Comparison of ENCODE assay signal across 12 cellular contexts in genomic region chr20:37407573-37408002, GRCh38.
DNase-seq lines count a peak whose midpoint lies in the region; ATAC-seq and TF ChIP-seq lines count a peak whose summit lies in the region.
"Had no signal": no experiment of that assay in that cellular context is flagged by ENCODE, and none has a peak within 500 bp of the region (broad histone marks: within the 10 kb centered on the region; RNA-seq: fewer than 3 reads in every experiment).

No MANE protein-coding gene starts in this region.

- no peak overlapping the region for H3K9ac ChIP-seq in KMS-11

- H3K79me2 ChIP-seq in KMS-11 (ENCODE audit: insufficient read depth, low read depth) = no peaks in the 10 kb centered on the region
- no peaks in the 10 kb centered on the region for H3K79me2 ChIP-seq in OCI-LY7 (ENCODE audit: insufficient read depth, low read depth, low read length)

- H3K4me3 Mint-ChIP-seq in CD8-positive, alpha-beta memory T cell = peak overlapping the region; percentile 12 to 75 (median 59)
- peak overlapping the region in 7 of 10 donors; percentile 20 to 82 (median 65) for H3K4me3 Mint-ChIP-seq in naive thymus-derived CD4-positive, alpha-beta T cell

- no peak overlapping the region for H3K4me2 ChIP-seq in KMS-11
- no peak overlapping the region for H3K4me2 ChIP-seq in OCI-LY7 (ENCODE audit: low read length)

- intact Hi-C loops in naive thymus-derived CD4-positive, alpha-beta T cell (cut with micrococcal nuclease) = no loop called here
- intact Hi-C loops in OCI-LY7 (cut with micrococcal nuclease; ENCODE audit: unreplicated experiment) = no loop called here

- peaks cover 0 to 2% (median 0%) of the 10 kb centered on the region in 3 donors for H3K36me3 Mint-ChIP-seq in CD8-positive, alpha-beta memory T cell
- H3K36me3 Mint-ChIP-seq in naive thymus-derived CD4-positive, alpha-beta T cell = no peaks in the 10 kb centered on the region

- no peak for DNase-seq in CD8-positive, alpha-beta memory T cell
- DNase-seq in naive thymus-derived CD4-positive, alpha-beta T cell = no peak
- DNase-seq in OCI-LY7 (ENCODE audit: low spot score) = no peak
- DNase-seq: activated CD4-positive, alpha-beta T cell treated with anti-CD3 and anti-CD28 coated beads, Interleukin-2, amount 50 U/mL, for 4 hours; NCI-H1694 treated with DMSO at 0.1 percent for 48 hours; SHP77 had no signal

- H3K4me1 Mint-ChIP-seq in CD8-positive, alpha-beta memory T cell = peaks cover 11 to 20% (median 19%) of the 10 kb centered on the region in 3 donors
- H3K4me1 Mint-ChIP-seq in naive thymus-derived CD4-positive, alpha-beta T cell = peaks cover 5 to 19% (median 17%) of the 10 kb centered on the region in 7 donors

- no peak overlapping the region for H3K27ac ChIP-seq in CD8-positive, alpha-beta memory T cell (ENCODE audit: low read depth, low read length)
- H3K27ac ChIP-seq in KMS-11 (no peak overlapping the region), cingulate gyrus (ENCODE audit: low read depth, low read length) (peak overlapping the region; percentile 21), OCI-LY7 (ENCODE audit: low read depth, low read length, poor library complexity, severe bottlenecking) (no peak overlapping the region)
- H3K27ac ChIP-seq in naive thymus-derived CD4-positive, alpha-beta T cell (ENCODE audit: low read depth, low read length) = no peak overlapping the region
- H3K27ac ChIP-seq: HL-60 had no signal

- H3K36me3 ChIP-seq in CD8-positive, alpha-beta memory T cell (ENCODE audit: insufficient read depth, low read length) = no peaks in the 10 kb centered on the region
- H3K36me3 ChIP-seq in KMS-11 (ENCODE audit: insufficient read depth) = no peaks in the 10 kb centered on the region
- H3K36me3 ChIP-seq in naive thymus-derived CD4-positive, alpha-beta T cell (ENCODE audit: control insufficient read depth in 2 of 3, insufficient read depth in 3 of 3, low read length in 3 of 3) = no peaks in the 10 kb centered on the region
- H3K36me3 ChIP-seq in OCI-LY7 (ENCODE audit: insufficient read depth, low read length) = no peaks in the 10 kb centered on the region

- no peak overlapping the region for H3K4me3 ChIP-seq in CD8-positive, alpha-beta memory T cell (ENCODE audit: low read length)
- H3K4me3 ChIP-seq in KMS-11 (IDR thresholded peaks at IDR 0.05; ENCODE audit: insufficient read depth, low read depth, low read length) = no peak overlapping the region
- no peak overlapping the region for H3K4me3 ChIP-seq in naive thymus-derived CD4-positive, alpha-beta T cell (ENCODE audit: low read length)
- H3K4me3 ChIP-seq in OCI-LY7 (ENCODE audit: low read depth, low read length, poor library complexity, severe bottlenecking) = no peak overlapping the region

- H3K4me1 ChIP-seq in CD8-positive, alpha-beta memory T cell (ENCODE audit: insufficient read depth, low read length) = peaks cover 12% of the 10 kb centered on the region
- H3K4me1 ChIP-seq in KMS-11 (ENCODE audit: low read depth, poor library complexity, severe bottlenecking) (peaks cover 11% of the 10 kb centered on the region), OCI-LY7 (ENCODE audit: insufficient read depth, low read length, poor library complexity, severe bottlenecking) (peaks cover 24% of the 10 kb centered on the region)
- H3K4me1 ChIP-seq in naive thymus-derived CD4-positive, alpha-beta T cell (ENCODE audit: control insufficient read depth in 2 of 2, insufficient read depth in 2 of 2, low read length in 2 of 2) = peaks cover 0 to 14% of the 10 kb centered on the region in 2 donors

- H3K27me3 ChIP-seq in CD8-positive, alpha-beta memory T cell (ENCODE audit: insufficient read depth, low read length, poor library complexity, severe bottlenecking) = no peaks in the 10 kb centered on the region
- H3K27me3 ChIP-seq in KMS-11 (ENCODE audit: insufficient read depth, low read depth) = peaks cover 46% of the 10 kb centered on the region
- H3K27me3 ChIP-seq in naive thymus-derived CD4-positive, alpha-beta T cell (ENCODE audit: control insufficient read depth in 2 of 2, insufficient read depth in 2 of 2, low read length in 2 of 2) = no peaks in the 10 kb centered on the region

- no peaks in the 10 kb centered on the region for H3K9me3 ChIP-seq in CD8-positive, alpha-beta memory T cell (ENCODE audit: low read length)
- no peaks in the 10 kb centered on the region for H3K9me3 ChIP-seq in naive thymus-derived CD4-positive, alpha-beta T cell (ENCODE audit: control insufficient read depth in 2 of 3, low read length in 3 of 3)
- H3K9me3 ChIP-seq in OCI-LY7 (ENCODE audit: low read length) = no peaks in the 10 kb centered on the region

- ATAC-seq in naive thymus-derived CD4-positive, alpha-beta T cell = no peak
- ATAC-seq in HG02884 (IDR thresholded peaks at IDR 0.05; ENCODE audit: unreplicated experiment) = no peak
- ATAC-seq in HG03095 (IDR thresholded peaks at IDR 0.05; ENCODE audit: unreplicated experiment) = no peak
- ATAC-seq in HG02678 (IDR thresholded peaks at IDR 0.05; ENCODE audit: unreplicated experiment) = no peak

- TF ChIP-seq CTCF in KMS-11 (conservative IDR thresholded peaks at IDR 0.05; ENCODE audit: low read depth, low read length) (no peak), OCI-LY7 (conservative IDR thresholded peaks at IDR 0.05; ENCODE audit: low read length) (no peak)

- H3K27me3 Mint-ChIP-seq in CD8-positive, alpha-beta memory T cell = peaks cover 14 to 49% of the 10 kb centered on the region in 2 donors
- peaks cover 28 to 46% (median 37%) of the 10 kb centered on the region in 5 donors for H3K27me3 Mint-ChIP-seq in naive thymus-derived CD4-positive, alpha-beta T cell

- no TSS peak for BruUV-seq in OCI-LY7 (replicated peaks; lab: Mats Ljungman, UMichigan)

- H3K27ac Mint-ChIP-seq in CD8-positive, alpha-beta memory T cell = no peak overlapping the region
- no peak overlapping the region for H3K27ac Mint-ChIP-seq in naive thymus-derived CD4-positive, alpha-beta T cell

- peaks cover 0 to 2% (median 0%) of the 10 kb centered on the region in 5 donors for H3K9me3 Mint-ChIP-seq in CD8-positive, alpha-beta memory T cell
- no peaks in the 10 kb centered on the region for H3K9me3 Mint-ChIP-seq in naive thymus-derived CD4-positive, alpha-beta T cell

- H4K20me1 ChIP-seq in KMS-11 (ENCODE audit: insufficient read depth) (no peaks in the 10 kb centered on the region), OCI-LY7 (ENCODE audit: insufficient read depth, low read length) (no peaks in the 10 kb centered on the region)

- CTCF ChIA-PET in CD8-positive, alpha-beta memory T cell (lab: Charles Lee) = no interaction called here
- CTCF ChIA-PET in naive thymus-derived CD4-positive, alpha-beta T cell (lab: Charles Lee) = no interaction called here
- CTCF ChIA-PET in OCI-LY7 (lab: Charles Lee; ENCODE audit: unreplicated experiment) = no interaction called here

- no peaks in the 10 kb centered on the region for H3K9me2 ChIP-seq in OCI-LY7 (ENCODE audit: insufficient read depth, low read length)

- POLR2A ChIA-PET in CD8-positive, alpha-beta memory T cell (lab: Charles Lee) = no interaction called here
- POLR2A ChIA-PET in naive thymus-derived CD4-positive, alpha-beta T cell (lab: Charles Lee) = no interaction called here
- POLR2A ChIA-PET in OCI-LY7 (lab: Charles Lee) = interaction anchor here (0.6 kb wide), 1 partner anchor 80 kb away, joined by 4 read pairs; no protein-coding TSS in a partner anchor

- H2AFZ ChIP-seq in KMS-11 (ENCODE audit: low read depth) = peak overlapping the region; percentile 96; the same call in 1 of the 2 replicates
- no peak overlapping the region for H2AFZ ChIP-seq in OCI-LY7 (ENCODE audit: low read length)
